16 cellular contexts compared by ENCODE assay signal in the genomic region with DNA sequence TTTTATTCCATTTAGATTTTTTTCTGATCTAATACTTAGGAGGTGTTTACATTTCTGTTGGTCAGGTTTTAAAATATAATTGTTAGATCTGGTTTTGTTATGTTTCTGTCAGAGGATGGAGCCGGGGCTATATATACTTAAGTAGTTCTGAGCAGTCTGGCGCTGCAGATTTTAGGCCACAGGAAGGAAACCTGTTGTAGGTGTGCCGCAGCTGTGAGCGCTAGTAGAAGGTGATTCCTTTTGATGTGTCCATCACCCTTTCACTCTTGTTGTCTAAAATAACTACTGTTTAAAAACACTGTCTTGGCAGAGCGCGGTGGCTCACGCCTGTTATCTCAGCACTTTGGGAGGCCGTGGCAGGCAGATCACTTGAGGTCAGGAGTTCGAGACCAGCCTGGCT.
"Had no signal": no experiment of that assay in that cellular context is flagged by ENCODE, and none has a peak within 500 bp of the region (broad histone marks: within the 10 kb centered on the region; RNA-seq: fewer than 3 reads in every experiment).

No MANE protein-coding gene starts in this region.

- H3K27me3 ChIP-seq: hepatocyte, right atrium auricular region, tibial artery had no signal

- H3K9me3 ChIP-seq: right atrium auricular region, tibial artery had no signal

- H2AFZ ChIP-seq: hepatocyte had no signal

- H3K27ac Mint-ChIP-seq: activated CD4-positive, alpha-beta memory T cell treated with anti-CD3 and anti-CD28 coated beads, Interleukin-2, amount 10 ng/mL, durations not matched to agents 7 days and 5 days; stimulated activated memory B cell treated with anti-CD40 and anti-IgM and Interleukin-4, amounts not matched to agents 10 μg/mL and 1 μg/mL and 100 μg/mL, for 72 hours; T-helper 2 cell treated with Interferon-gamma antibody and Interleukin-4, amounts not matched to agents 5 μg/mL and 100 μg/mL, for 36 hours had no signal

- ATAC-seq: left ventricle myocardium superior; stimulated activated memory B cell treated with anti-CD40 and anti-IgM and Interleukin-4, amounts not matched to agents 10 μg/mL and 1 μg/mL and 100 μg/mL, for 72 hours had no signal

- H3K27ac ChIP-seq: epithelial cell of prostate, hepatocyte, right atrium auricular region, tibial artery had no signal

- H3K27me3 Mint-ChIP-seq: activated CD4-positive, alpha-beta memory T cell treated with anti-CD3 and anti-CD28 coated beads, Interleukin-2, amount 10 ng/mL, durations not matched to agents 7 days and 5 days; stimulated activated memory B cell treated with anti-CD40 and anti-IgM and Interleukin-4, amounts not matched to agents 10 μg/mL and 1 μg/mL and 100 μg/mL, for 72 hours had no signal

- H3K9me3 Mint-ChIP-seq: activated CD4-positive, alpha-beta memory T cell treated with anti-CD3 and anti-CD28 coated beads, Interleukin-2, amount 10 ng/mL, durations not matched to agents 7 days and 5 days; stimulated activated memory B cell treated with anti-CD40 and anti-IgM and Interleukin-4, amounts not matched to agents 10 μg/mL and 1 μg/mL and 100 μg/mL, for 72 hours; T-helper 2 cell treated with Interferon-gamma antibody and Interleukin-4, amounts not matched to agents 5 μg/mL and 100 μg/mL, for 36 hours had no signal

- H3K4me3 Mint-ChIP-seq: activated CD4-positive, alpha-beta memory T cell treated with anti-CD3 and anti-CD28 coated beads, Interleukin-2, amount 10 ng/mL, durations not matched to agents 7 days and 5 days; stimulated activated memory B cell treated with anti-CD40 and anti-IgM and Interleukin-4, amounts not matched to agents 10 μg/mL and 1 μg/mL and 100 μg/mL, for 72 hours; T-helper 2 cell treated with Interferon-gamma antibody and Interleukin-4, amounts not matched to agents 5 μg/mL and 100 μg/mL, for 36 hours had no signal

- H3K4me2 ChIP-seq: hepatocyte, smooth muscle cell had no signal

- DNase-seq: activated CD4-positive, alpha-beta memory T cell treated with anti-CD3 and anti-CD28 coated beads, Interleukin-2, amount 10 ng/mL, durations not matched to agents 7 days and 5 days; activated CD4-positive, CD25-positive, alpha-beta regulatory T cell treated with anti-CD3 and anti-CD28 coated beads, Interleukin-2, amount 50 U/mL, for 72 hours; activated effector memory CD4-positive, alpha-beta T cell treated with Interleukin-2 at 50 U/mL for 16 hours; caudate nucleus; effector memory CD4-positive, alpha-beta T cell; left ventricle myocardium superior; mesenchymal stem cell; posterior cingulate gyrus; SHP77; tibial artery had no signal
